In genomic region chr16:67157892-67158635, GRCh38 we compare ENCODE assay signal across 9 cellular contexts. TPM values are rescaled to one million over a fixed set of nuclear protein-coding genes. Genes with fewer than 3 reads are reported as not detected.
DNase-seq lines count a peak whose midpoint lies in the region; ATAC-seq and TF ChIP-seq lines count a peak whose summit lies in the region.
"Had no signal": no experiment of that assay in that cellular context is flagged by ENCODE, and none has a peak within 500 bp of the region (broad histone marks: within the 10 kb centered on the region; RNA-seq: fewer than 3 reads in every experiment).

No MANE protein-coding gene starts in this region.

- peak overlapping the region; percentile 100 for H3K27ac Mint-ChIP-seq in activated CD4-positive, alpha-beta T cell treated with anti-CD3 and anti-CD28 coated beads, Interleukin-2, amount 10 ng/mL, durations not matched to agents 7 days and 5 days
- H3K27ac Mint-ChIP-seq in dendritic cell treated with granulocyte-macrophage colony-stimulating factor and Interleukin-4, amounts not matched to agents 40 ng/mL and 50 ng/mL, for 4 days, result peak overlapping the region; percentile 90

- 64 to 76% (median 69%) methylated on average over 7 of the region's 7 CpGs for WGBS in spleen, 5 donors

- no peaks in the 10 kb centered on the region for H4K20me1 ChIP-seq in OCI-LY7 (ENCODE audit: insufficient read depth, low read length)

- no peak for ATAC-seq in HG03280 (IDR thresholded peaks at IDR 0.05; ENCODE audit: unreplicated experiment)

- H3K9me2 ChIP-seq in OCI-LY7 (ENCODE audit: insufficient read depth, low read length), result no peaks in the 10 kb centered on the region

- H3K9me3 ChIP-seq in OCI-LY7 (ENCODE audit: low read length) (no peaks in the 10 kb centered on the region), spleen (no peaks in the 10 kb centered on the region)

- DNase-seq in activated CD4-positive, alpha-beta T cell treated with anti-CD3 and anti-CD28 coated beads, Interleukin-2, amount 10 ng/mL, durations not matched to agents 7 days and 5 days, result peak; percentile 30
- DNase-seq in activated CD4-positive, alpha-beta T cell treated with anti-CD3 and anti-CD28 coated beads for 1 hour, result no peak
- DNase-seq in OCI-LY7 (ENCODE audit: low spot score), result no peak
- DNase-seq in spleen, result peak; percentile 71
- no peak for DNase-seq in stimulated activated CD4-positive, alpha-beta T cell treated with anti-CD3 and anti-CD28 coated beads, Interleukin-1b, Interleukin-23, amount 100 ng/mL, for 48 hours
- no peak for DNase-seq in islet precursor cell
- DNase-seq: NCI-H2029 treated with DMSO at 0.1 percent for 48 hours had no signal

- intact Hi-C loops in OCI-LY7 (cut with micrococcal nuclease; ENCODE audit: unreplicated experiment), result no loop called here
- intact Hi-C loops in dendritic cell treated with granulocyte-macrophage colony-stimulating factor and Interleukin-4, amounts not matched to agents 40 ng/mL and 50 ng/mL, for 4 days (cut with micrococcal nuclease), result loop anchor here (5.0 to 10.0 kb wide), 2 partner anchors 53 to 141 kb away; partner anchors contain the start of gene PHAF1
- intact Hi-C loops in spleen (cut with DNase I; ENCODE audit: low total_unique reads), result no loop called here

- no peak overlapping the region for H3K27ac ChIP-seq in OCI-LY7 (ENCODE audit: low read depth, low read length, poor library complexity, severe bottlenecking)
- peak overlapping the region in 7 of 8 donors; percentile 8 to 96 (median 92) for H3K27ac ChIP-seq in spleen

- H3K4me2 ChIP-seq in OCI-LY7 (ENCODE audit: low read length), result peak overlapping the region; percentile 98

- TF ChIP-seq POLR2A in spleen (IDR thresholded peaks at IDR 0.05), result no peak

- H3K4me1 Mint-ChIP-seq in activated CD4-positive, alpha-beta T cell treated with anti-CD3 and anti-CD28 coated beads, Interleukin-2, amount 10 ng/mL, durations not matched to agents 7 days and 5 days, result peaks cover 66% of the 10 kb centered on the region
- peaks cover 72% of the 10 kb centered on the region for H3K4me1 Mint-ChIP-seq in dendritic cell treated with granulocyte-macrophage colony-stimulating factor and Interleukin-4, amounts not matched to agents 40 ng/mL and 50 ng/mL, for 4 days (ENCODE audit: low read depth)

- H2AFZ ChIP-seq in OCI-LY7 (ENCODE audit: low read length), result no peak overlapping the region

- peak overlapping the region; percentile 93 for H3K4me3 Mint-ChIP-seq in activated CD4-positive, alpha-beta T cell treated with anti-CD3 and anti-CD28 coated beads, Interleukin-2, amount 10 ng/mL, durations not matched to agents 7 days and 5 days
- peak overlapping the region; percentile 36 for H3K4me3 Mint-ChIP-seq in dendritic cell treated with granulocyte-macrophage colony-stimulating factor and Interleukin-4, amounts not matched to agents 40 ng/mL and 50 ng/mL, for 4 days

- peaks cover 6% of the 10 kb centered on the region for H3K27me3 Mint-ChIP-seq in activated CD4-positive, alpha-beta T cell treated with anti-CD3 and anti-CD28 coated beads, Interleukin-2, amount 10 ng/mL, durations not matched to agents 7 days and 5 days
- H3K27me3 Mint-ChIP-seq in dendritic cell treated with granulocyte-macrophage colony-stimulating factor and Interleukin-4, amounts not matched to agents 40 ng/mL and 50 ng/mL, for 4 days, result peaks cover 54% of the 10 kb centered on the region

- POLR2A ChIA-PET in activated CD4-positive, alpha-beta T cell treated with anti-CD3 and anti-CD28 coated beads, Interleukin-2, amount 10 ng/mL, durations not matched to agents 7 days and 5 days (lab: Charles Lee), result no interaction called here
- POLR2A ChIA-PET in OCI-LY7 (lab: Charles Lee), result no interaction called here

- peak overlapping the region; percentile 89 for H3K4me3 ChIP-seq in OCI-LY7 (ENCODE audit: low read depth, low read length, poor library complexity, severe bottlenecking)
- peak overlapping the region in 3 of 8 donors; percentile 83 to 95 (median 94) for H3K4me3 ChIP-seq in spleen

- peaks cover 0 to 33% (median 17%) of the 10 kb centered on the region in 7 donors for H3K27me3 ChIP-seq in spleen (replicated peaks in 1 of 7)

- CTCF ChIA-PET in activated CD4-positive, alpha-beta T cell treated with anti-CD3 and anti-CD28 coated beads, Interleukin-2, amount 10 ng/mL, durations not matched to agents 7 days and 5 days (lab: Charles Lee), result interaction anchor here (0.9 to 8.0 kb wide), 12 partner anchors 13 to 197 kb away, joined by 3 to 137 read pairs (median 4); partner anchors contain the start of genes CES3 and NOL3
- CTCF ChIA-PET in OCI-LY7 (lab: Charles Lee; ENCODE audit: unreplicated experiment), result interaction anchor here (0.8 to 1.0 kb wide), 2 partner anchors 9 to 10 kb away, joined by 3 to 7 read pairs; no protein-coding TSS in a partner anchor

- no peaks in the 10 kb centered on the region for H3K79me2 ChIP-seq in OCI-LY7 (ENCODE audit: insufficient read depth, low read depth, low read length)

- peaks cover 21% of the 10 kb centered on the region for H3K4me1 ChIP-seq in OCI-LY7 (ENCODE audit: insufficient read depth, low read length, poor library complexity, severe bottlenecking)
- peaks cover 41 to 92% (median 70%) of the 10 kb centered on the region in 6 donors for H3K4me1 ChIP-seq in spleen

- H3K9me3 Mint-ChIP-seq in activated CD4-positive, alpha-beta T cell treated with anti-CD3 and anti-CD28 coated beads, Interleukin-2, amount 10 ng/mL, durations not matched to agents 7 days and 5 days, result no peaks in the 10 kb centered on the region
- no peaks in the 10 kb centered on the region for H3K9me3 Mint-ChIP-seq in dendritic cell treated with granulocyte-macrophage colony-stimulating factor and Interleukin-4, amounts not matched to agents 40 ng/mL and 50 ng/mL, for 4 days

- H3K36me3 ChIP-seq in OCI-LY7 (ENCODE audit: insufficient read depth, low read length) (no peaks in the 10 kb centered on the region), spleen (peaks cover 0 to 7% (median 0%) of the 10 kb centered on the region in 6 donors)

- H3K36me3 Mint-ChIP-seq in activated CD4-positive, alpha-beta T cell treated with anti-CD3 and anti-CD28 coated beads, Interleukin-2, amount 10 ng/mL, durations not matched to agents 7 days and 5 days (ENCODE audit: low read depth), result peaks cover 35% of the 10 kb centered on the region
- peaks cover 54% of the 10 kb centered on the region for H3K36me3 Mint-ChIP-seq in dendritic cell treated with granulocyte-macrophage colony-stimulating factor and Interleukin-4, amounts not matched to agents 40 ng/mL and 50 ng/mL, for 4 days (ENCODE audit: low read depth)

- TSS peak; percentile 64 for BruUV-seq in OCI-LY7 (replicated peaks; lab: Mats Ljungman, UMichigan)

- no peak for TF ChIP-seq CTCF in OCI-LY7 (conservative IDR thresholded peaks at IDR 0.05; ENCODE audit: low read length)
- TF ChIP-seq CTCF in spleen (IDR thresholded peaks at IDR 0.05 in 8 of 11, conservative IDR thresholded peaks at IDR 0.05 in 3 of 11), result no peak

RNA-seq across cellular contexts. Expression of gene TRADD, which starts 1.6 kb away (rescaled TPM):
- total RNA-seq in activated CD4-positive, alpha-beta T cell treated with anti-CD3 and anti-CD28 coated beads, Interleukin-2, amount 10 ng/mL, durations not matched to agents 7 days and 5 days, result 10 to 100 TPM; 47.2 to 57.5 TPM
- 11.3 and 11.6 TPM in 2 replicates for total RNA-seq in OCI-LY7 (2014; rRNA removed; shearing (Covaris generic))
- total RNA-seq in OCI-LY7 (2022), result 15.4 and 16.7 TPM in 2 replicates
- total RNA-seq in spleen, result 10 to 100 TPM; 29.2 to 39.3 (median 31.1) TPM
- polyA plus RNA-seq in spleen, result 10 to 100 TPM; 27.5 to 42.2 (median 35.3) TPM

RNA-seq across cellular contexts. Expression of gene FBXL8, which starts 1.7 kb away (rescaled TPM):
- 10 to 100 TPM; 35.7 to 46.6 TPM for total RNA-seq in activated CD4-positive, alpha-beta T cell treated with anti-CD3 and anti-CD28 coated beads, Interleukin-2, amount 10 ng/mL, durations not matched to agents 7 days and 5 days
- 5.8 and 7.3 TPM in 2 replicates for total RNA-seq in OCI-LY7 (2014; rRNA removed; shearing (Covaris generic))
- total RNA-seq in OCI-LY7 (2022) (10.4 and 12.2 TPM in 2 replicates), spleen (10 to 100 TPM in 6 of 7 donors, 1 to 10 TPM in 1; 8.4 to 29.9 (median 13.2) TPM)
- 10 to 100 TPM in 1 of 3 donors, 1 to 10 TPM in 2; 6.0 to 11.2 (median 6.0) TPM for polyA plus RNA-seq in spleen

RNA-seq across cellular contexts. Expression of gene HSF4, which starts 6.5 kb away (rescaled TPM):
- 10 to 100 TPM; 49.6 to 58.1 TPM for total RNA-seq in activated CD4-positive, alpha-beta T cell treated with anti-CD3 and anti-CD28 coated beads, Interleukin-2, amount 10 ng/mL, durations not matched to agents 7 days and 5 days
- 8.1 and 12.8 TPM in 2 replicates for total RNA-seq in OCI-LY7 (2014; rRNA removed; shearing (Covaris generic))
- total RNA-seq in OCI-LY7 (2022) (16.2 and 17.0 TPM in 2 replicates), spleen (10 to 100 TPM; 11.5 to 43.7 (median 23.3) TPM)
- 10 to 100 TPM; 16.1 to 24.0 (median 16.7) TPM for polyA plus RNA-seq in spleen

RNA-seq across cellular contexts. Expression of gene B3GNT9, which starts 7.3 kb away (rescaled TPM):
- total RNA-seq in activated CD4-positive, alpha-beta T cell treated with anti-CD3 and anti-CD28 coated beads, Interleukin-2, amount 10 ng/mL, durations not matched to agents 7 days and 5 days, result 1 to 10 TPM; 7.1 to 7.2 TPM
- 1.1 and 2.7 TPM in 2 replicates for total RNA-seq in OCI-LY7 (2014; rRNA removed; shearing (Covaris generic))
- total RNA-seq in OCI-LY7 (2022) (2.7 TPM in 2 replicates), spleen (10 to 100 TPM in 4 of 7 donors, 1 to 10 TPM in 3; 6.1 to 15.3 (median 10.1) TPM)
- 1 to 10 TPM; 2.0 to 6.6 (median 3.0) TPM for polyA plus RNA-seq in spleen

RNA-seq across cellular contexts. Expression of gene NOL3, which starts 12.3 kb away (rescaled TPM):
- 10 to 100 TPM in 1 of 2 experiments, 1 to 10 TPM in 1; 8.9 to 13.3 TPM for total RNA-seq in activated CD4-positive, alpha-beta T cell treated with anti-CD3 and anti-CD28 coated beads, Interleukin-2, amount 10 ng/mL, durations not matched to agents 7 days and 5 days
- total RNA-seq in OCI-LY7 (2014; rRNA removed; shearing (Covaris generic)), result 1.1 and 2.2 TPM in 2 replicates
- total RNA-seq in OCI-LY7 (2022) (4.1 and 4.4 TPM in 2 replicates), spleen (10 to 100 TPM in 6 of 7 donors, 1 to 10 TPM in 1; 8.2 to 14.2 (median 13.6) TPM)
- polyA plus RNA-seq in spleen, result 10 to 100 TPM in 2 of 3 donors, 1 to 10 TPM in 1; 8.7 to 12.0 (median 10.8) TPM

Comparison
In these comparisons a context has a peak if more than half of its experiments do, and no peak if none do; other contexts are left out.
1. DNase-seq: peak in activated CD4-positive, alpha-beta T cell treated with anti-CD3 and anti-CD28 coated beads, Interleukin-2, amount 10 ng/mL, durations not matched to agents 7 days and 5 days (single experiment) and spleen (single experiment); none in activated CD4-positive, alpha-beta T cell treated with anti-CD3 and anti-CD28 coated beads for 1 hour (single experiment), OCI-LY7 (single experiment), stimulated activated CD4-positive, alpha-beta T cell treated with anti-CD3 and anti-CD28 coated beads, Interleukin-1b, Interleukin-23, amount 100 ng/mL, for 48 hours (single experiment) and islet precursor cell (single experiment).